In genomic region chr12:111767362-111768158, GRCh38 we compare ENCODE assay signal across 8 cellular contexts. TPM values are rescaled to one million over a fixed set of nuclear protein-coding genes. Genes with fewer than 3 reads are reported as not detected.
DNase-seq lines count a peak whose midpoint lies in the region; ATAC-seq, FAIRE-seq and TF ChIP-seq lines count a peak whose summit lies in the region.

No MANE protein-coding gene starts in this region.

- 7% methylated on average over 18 of the region's 18 CpGs for WGBS in A549 (ENCODE audit: missing lambda C conversion rate)

- H3K4me2 ChIP-seq in A549, result peak overlapping the region; percentile 86

- TF ChIP-seq POLR2A in A549 (IDR thresholded peaks at IDR 0.05; ENCODE audit: low read length), result no peak

- H3K27ac Mint-ChIP-seq in stimulated activated naive CD8-positive, alpha-beta T cell treated with anti-CD3 and anti-CD28 coated beads, Interleukin-15, amount 100 ng/mL, for 72 hours, result peak overlapping the region; percentile 34 to 89

- TF ChIP-seq RAD21 in A549 (conservative IDR thresholded peaks at IDR 0.05 in 1 of 2, IDR thresholded peaks at IDR 0.05 in 1 of 2), result no peak

- ATAC-seq in A549, result peak; percentile 74 to 75
- ATAC-seq in stimulated activated naive CD8-positive, alpha-beta T cell treated with anti-CD3 and anti-CD28 coated beads, Interleukin-15, amount 100 ng/mL, for 72 hours, result no peak
- ATAC-seq in GM21786 (IDR thresholded peaks at IDR 0.05; ENCODE audit: unreplicated experiment), result no peak
- no peak for ATAC-seq in GM21526 (IDR thresholded peaks at IDR 0.05; ENCODE audit: low FRiP score, unreplicated experiment)

- peaks cover 26% of the 10 kb centered on the region for H3K4me1 Mint-ChIP-seq in stimulated activated naive CD8-positive, alpha-beta T cell treated with anti-CD3 and anti-CD28 coated beads, Interleukin-15, amount 100 ng/mL, for 72 hours

- peak overlapping the region; percentile 73 to 81 for H3K4me3 Mint-ChIP-seq in stimulated activated naive CD8-positive, alpha-beta T cell treated with anti-CD3 and anti-CD28 coated beads, Interleukin-15, amount 100 ng/mL, for 72 hours

- H3K27me3 Mint-ChIP-seq in stimulated activated naive CD8-positive, alpha-beta T cell treated with anti-CD3 and anti-CD28 coated beads, Interleukin-15, amount 100 ng/mL, for 72 hours, result peaks cover 57% of the 10 kb centered on the region

- TF ChIP-seq EP300 in A549 (IDR thresholded peaks at IDR 0.05), result no peak

- DNase-seq in A549 (ENCODE audit: low read depth in 1 of 2, low spot score in 1 of 2), result peak; percentile 53 to 67
- peak; percentile 70 for DNase-seq in H7
- no peak for DNase-seq in astrocyte of the cerebellum (ENCODE audit: low read depth)
- DNase-seq in islet precursor cell, result peak; percentile 81
- no peak for DNase-seq in stimulated activated naive CD8-positive, alpha-beta T cell treated with anti-CD3 and anti-CD28 coated beads, Interleukin-15, amount 100 ng/mL, for 72 hours
- DNase-seq in stimulated activated CD8-positive, alpha-beta memory T cell treated with anti-CD3 and anti-CD28 coated beads, Interleukin-4, amount 100 ng/mL, for 48 hours, result no peak

- H3K4me3 ChIP-seq in A549 (peak overlapping the region; percentile 71), H7 (ENCODE audit: insufficient read depth, low read depth, low read length) (peak overlapping the region; percentile 73), astrocyte of the cerebellum (ENCODE audit: low read depth, low read length) (peak overlapping the region; percentile 60)

- POLR2A ChIA-PET in A549 (lab: Yijun Ruan, JAX), result no interaction called here

- H3K9me3 ChIP-seq in A549, result no peaks in the 10 kb centered on the region

- peaks cover 26% of the 10 kb centered on the region for H3K4me1 ChIP-seq in A549

- H3K27ac ChIP-seq in A549, result peak overlapping the region; percentile 81 to 95

- peaks cover 2% of the 10 kb centered on the region; the same call in 1 of the 2 replicates for H3K27me3 ChIP-seq in H7 (ENCODE audit: control insufficient read depth, insufficient read depth, low read length)

- in situ Hi-C loops in astrocyte of the cerebellum (cut with HindIII; ENCODE audit: low sequenced_read_pairs), result no loop called here

- TF ChIP-seq CTCF in A549 (IDR thresholded peaks at IDR 0.05) (no peak), astrocyte of the cerebellum (IDR thresholded peaks at IDR 0.05; ENCODE audit: low read depth, low read length, missing control alignments) (no peak)

- H3K36me3 ChIP-seq in H7 (replicated peaks; ENCODE audit: control insufficient read depth, insufficient read depth, low read length), result no peaks in the 10 kb centered on the region

- no peak for FAIRE-seq in A549 (lab: Jason Lieb, UNC)

- CTCF ChIA-PET in A549 (lab: Yijun Ruan, JAX), result interaction anchor here (0.6 to 4.1 kb wide), 7 partner anchors 15 to 194 kb away, joined by 3 to 21 read pairs (median 3); partner anchors contain the start of genes ACAD10 and BRAP

- no peaks in the 10 kb centered on the region for H3K9me3 Mint-ChIP-seq in stimulated activated naive CD8-positive, alpha-beta T cell treated with anti-CD3 and anti-CD28 coated beads, Interleukin-15, amount 100 ng/mL, for 72 hours

TF ChIP-seq in A549, 52 proteins besides CTCF, POLR2A, EP300 and RAD21:
- TF ChIP-seq E2F6 (IDR thresholded peaks at IDR 0.05; ENCODE audit: borderline replicate concordance, low read depth), result peak; percentile 70; the same call in 1 of the 2 replicates
- TF ChIP-seq MAX (IDR thresholded peaks at IDR 0.05), result peak; percentile 83
- no peak for TF ChIP-seq HEYL (CRISPR knock-in tag; IDR thresholded peaks at IDR 0.05)
- TF ChIP-seq NPAS2 (CRISPR knock-in tag; IDR thresholded peaks at IDR 0.05; ENCODE audit: borderline replicate concordance), result no peak
- 0 out of 2 replicates have a peak, but pooled peaks have one; percentile 14 for TF ChIP-seq NFE2L2 (conservative IDR thresholded peaks at IDR 0.05; ENCODE audit: low read length)
- TF ChIP-seq CEBPB (IDR thresholded peaks at IDR 0.05), result peak; percentile 53 to 57; a peak in 2 of 4 replicates
- no peak for TF ChIP-seq FOSL2 (IDR thresholded peaks at IDR 0.05)
- TF ChIP-seq FOSL2 (CRISPR knock-in tag; IDR thresholded peaks at IDR 0.05), result peak; percentile 75
- peak; percentile 50 for TF ChIP-seq MAFK (IDR thresholded peaks at IDR 0.05; ENCODE audit: partially characterized antibody)

RNA-seq across cellular contexts. Expression of gene ALDH2, which starts 0.8 kb away (rescaled TPM):
- 111 and 123 TPM in 2 replicates for polyA plus RNA-seq in A549 (2011; rRNA removed)
- polyA plus RNA-seq in A549 (2012; cell fraction: cytosol; rRNA removed), result 95.0 and 109 TPM in 2 replicates
- polyA plus RNA-seq in A549 (2012; cell fraction: nucleus; rRNA removed), result 98.5 and 108 TPM in 2 replicates
- 75.8 to 97.5 TPM (median 84.9 TPM) in 3 replicates for polyA plus RNA-seq in A549 (2017; fragmentation: RNase III; extraction: RNeasy Plus Mini Kit Qiagen cat#74134 plus additional on column Dnase treatment)
- polyA minus RNA-seq in A549 (2011; rRNA and poly(A)+ RNA removed), result 69.6 and 91.2 TPM in 2 replicates
- 47.9 and 55.9 TPM in 2 replicates for total RNA-seq in H7 (2014; rRNA removed; shearing (Covaris generic))

Comparison
In these comparisons a context has a peak if more than half of its experiments do, and no peak if none do; other contexts are left out.
1. ATAC-seq: peak in A549 (2 of 2); none in stimulated activated naive CD8-positive, alpha-beta T cell treated with anti-CD3 and anti-CD28 coated beads, Interleukin-15, amount 100 ng/mL, for 72 hours (single experiment), GM21786 (single experiment) and GM21526 (single experiment).
2. DNase-seq: peak in A549 (2 of 2), H7 (single experiment) and islet precursor cell (single experiment); none in astrocyte of the cerebellum (single experiment), stimulated activated naive CD8-positive, alpha-beta T cell treated with anti-CD3 and anti-CD28 coated beads, Interleukin-15, amount 100 ng/mL, for 72 hours (0 of 2) and stimulated activated CD8-positive, alpha-beta memory T cell treated with anti-CD3 and anti-CD28 coated beads, Interleukin-4, amount 100 ng/mL, for 48 hours (single experiment).
3. Peak in every context shown above with its lines, with median percentiles within 50 percentile points of each other: H3K4me3 ChIP-seq.